Comparison of ENCODE assay signal across 8 cellular contexts in genomic region chr14:50311337-50311973, GRCh38. TPM values are rescaled to one million over a fixed set of nuclear protein-coding genes. Genes with fewer than 3 reads are reported as not detected.
A peak's percentile ranks its signal among the peaks of the same experiment; 100 is the strongest.
DNase-seq lines count a peak whose midpoint lies in the region; ATAC-seq, FAIRE-seq and TF ChIP-seq lines count a peak whose summit lies in the region.

No MANE protein-coding gene starts in this region.

- no peaks in the 10 kb centered on the region for H3K9me3 ChIP-seq in kidney (ENCODE audit: control insufficient read depth in 1 of 2, low read length in 2 of 2)
- no peaks in the 10 kb centered on the region for H3K9me3 ChIP-seq in subcutaneous abdominal adipose tissue (ENCODE audit: control insufficient read depth in 5 of 5, low read length in 5 of 5)

- peak overlapping the region; percentile 88 for H3K4me3 Mint-ChIP-seq in activated naive CD8-positive, alpha-beta T cell

- peak overlapping the region; percentile 99 for H3K27ac Mint-ChIP-seq in activated naive CD8-positive, alpha-beta T cell

- H3K27ac ChIP-seq in kidney (ENCODE audit: low read depth in 2 of 2, low read length in 2 of 2) = peak overlapping the region; percentile 97
- peak overlapping the region; percentile 90 for H3K27ac ChIP-seq in subcutaneous abdominal adipose tissue (ENCODE audit: low read depth, low read length)

- H3K36me3 ChIP-seq in kidney (ENCODE audit: control insufficient read depth in 1 of 2, insufficient read depth in 2 of 2, low read length in 2 of 2) (no peaks in the 10 kb centered on the region), subcutaneous abdominal adipose tissue (ENCODE audit: control insufficient read depth in 5 of 5, insufficient read depth in 5 of 5, low read length in 5 of 5) (peaks cover 0 to 4% (median 0%) of the 10 kb centered on the region in 5 donors)

- intact Hi-C loops in kidney (cut with DNase I) = no loop called here

- H3K36me3 Mint-ChIP-seq in activated naive CD8-positive, alpha-beta T cell = peaks cover 5% of the 10 kb centered on the region

- H3K9me3 Mint-ChIP-seq in activated naive CD8-positive, alpha-beta T cell (ENCODE audit: low read depth) = no peaks in the 10 kb centered on the region

- peak; percentile 31 for TF ChIP-seq CTCF in kidney (IDR thresholded peaks at IDR 0.05; ENCODE audit: borderline replicate concordance, extremely low read depth, insufficient read depth)

- FAIRE-seq in kidney (lab: Jason Lieb, UNC) = no peak

- ATAC-seq in HG03457 (IDR thresholded peaks at IDR 0.05; ENCODE audit: unreplicated experiment) = no peak

- H3K4me3 ChIP-seq in kidney (ENCODE audit: low read length in 2 of 2) (peak overlapping the region; percentile 94 to 97), subcutaneous abdominal adipose tissue (ENCODE audit: low read depth in 1 of 5, low read length in 5 of 5) (peak overlapping the region; percentile 90 to 97 (median 95))

- no peaks in the 10 kb centered on the region for H3K27me3 Mint-ChIP-seq in activated naive CD8-positive, alpha-beta T cell

- DNase-seq in SIG-M5 treated with dmso at 0.1 percent for 504 hours (lab: John Stamatoyannopoulos, UW; ENCODE audit: unreplicated experiment) (peak; percentile 71), SIG-M5 (lab: John Stamatoyannopoulos, UW) (no peak), KG1 (lab: John Stamatoyannopoulos, UW) (peak; percentile 86), kidney (no peak), EL (no peak)

- H3K4me1 ChIP-seq in kidney (ENCODE audit: control insufficient read depth in 1 of 2, insufficient read depth in 1 of 2, low read depth in 1 of 2, low read length in 2 of 2) = peaks cover 10% of the 10 kb centered on the region in 2 donors
- peaks cover 5 to 21% (median 20%) of the 10 kb centered on the region in 5 donors for H3K4me1 ChIP-seq in subcutaneous abdominal adipose tissue (ENCODE audit: control insufficient read depth in 5 of 5, insufficient read depth in 5 of 5, low read length in 5 of 5)

- peak overlapping the region; percentile 88 to 92 for H3K9ac ChIP-seq in kidney (ENCODE audit: low read length in 2 of 2)
- H3K9ac ChIP-seq in subcutaneous abdominal adipose tissue (ENCODE audit: low read length in 5 of 5) = peak overlapping the region; percentile 80 to 92 (median 82)

- H3K4me1 Mint-ChIP-seq in activated naive CD8-positive, alpha-beta T cell (ENCODE audit: low read depth) = peaks cover 37% of the 10 kb centered on the region

- H3K27me3 ChIP-seq in subcutaneous abdominal adipose tissue (ENCODE audit: control insufficient read depth in 5 of 5, insufficient read depth in 4 of 5, low read length in 5 of 5) = no peaks in the 10 kb centered on the region

RNA-seq across cellular contexts. Expression of gene L2HGDH, which starts 0.6 kb away (rescaled TPM):
- 12.5 TPM for total RNA-seq in kidney
- 11.1 TPM for polyA plus RNA-seq in kidney (ENCODE audit: insufficient read depth, low read depth, low replicate concordance)

RNA-seq across cellular contexts. Expression of gene DMAC2L, which starts 0.7 kb away (rescaled TPM):
- 23.7 TPM for total RNA-seq in kidney
- 27.3 TPM for polyA plus RNA-seq in kidney (ENCODE audit: insufficient read depth, low read depth, low replicate concordance)

Comparison
In these comparisons a context has a peak if more than half of its experiments do, and no peak if none do; other contexts are left out.
1. DNase-seq: peak in SIG-M5 treated with dmso at 0.1 percent for 504 hours (single experiment) and KG1 (single experiment); none in SIG-M5 (single experiment), kidney (single experiment) and EL (single experiment).